ENCODE assay signal across 1 cellular context in genomic region chr19:52191951-52192350, GRCh38.
TF ChIP-seq lines count a peak whose summit lies in the region.

No MANE protein-coding gene starts in this region.

TF ChIP-seq in GM12878, 131 proteins besides CTCF, POLR2A, EP300 and RAD21 (continued from another document):
- TF ChIP-seq ZBTB33 (IDR thresholded peaks at IDR 0.05) (no peak), PML (IDR thresholded peaks at IDR 0.05; ENCODE audit: low read length) (no peak), ZNF622 (IDR thresholded peaks at IDR 0.05) (no peak), PKNOX1 (IDR thresholded peaks at IDR 0.05) (no peak), ETV6 (conservative IDR thresholded peaks at IDR 0.05 in 1 of 2, IDR thresholded peaks at IDR 0.05 in 1 of 2; ENCODE audit: borderline replicate concordance in 1 of 2, low read depth in 1 of 2) (no peak), MYB (IDR thresholded peaks at IDR 0.05; ENCODE audit: borderline replicate concordance, low read depth, low read length) (no peak), ZNF384 (IDR thresholded peaks at IDR 0.05; ENCODE audit: borderline replicate concordance, low read depth, low read length) (no peak), SMARCA5 (IDR thresholded peaks at IDR 0.05) (no peak), JUND (IDR thresholded peaks at IDR 0.05; ENCODE audit: low read depth, low read length) (no peak), IKZF1 (conservative IDR thresholded peaks at IDR 0.05) (no peak), MTA3 (IDR thresholded peaks at IDR 0.05; ENCODE audit: borderline replicate concordance, low read length) (no peak), SUZ12 (IDR thresholded peaks at IDR 0.05; ENCODE audit: unreplicated experiment) (no peak)
- TF ChIP-seq, protein P1, sequence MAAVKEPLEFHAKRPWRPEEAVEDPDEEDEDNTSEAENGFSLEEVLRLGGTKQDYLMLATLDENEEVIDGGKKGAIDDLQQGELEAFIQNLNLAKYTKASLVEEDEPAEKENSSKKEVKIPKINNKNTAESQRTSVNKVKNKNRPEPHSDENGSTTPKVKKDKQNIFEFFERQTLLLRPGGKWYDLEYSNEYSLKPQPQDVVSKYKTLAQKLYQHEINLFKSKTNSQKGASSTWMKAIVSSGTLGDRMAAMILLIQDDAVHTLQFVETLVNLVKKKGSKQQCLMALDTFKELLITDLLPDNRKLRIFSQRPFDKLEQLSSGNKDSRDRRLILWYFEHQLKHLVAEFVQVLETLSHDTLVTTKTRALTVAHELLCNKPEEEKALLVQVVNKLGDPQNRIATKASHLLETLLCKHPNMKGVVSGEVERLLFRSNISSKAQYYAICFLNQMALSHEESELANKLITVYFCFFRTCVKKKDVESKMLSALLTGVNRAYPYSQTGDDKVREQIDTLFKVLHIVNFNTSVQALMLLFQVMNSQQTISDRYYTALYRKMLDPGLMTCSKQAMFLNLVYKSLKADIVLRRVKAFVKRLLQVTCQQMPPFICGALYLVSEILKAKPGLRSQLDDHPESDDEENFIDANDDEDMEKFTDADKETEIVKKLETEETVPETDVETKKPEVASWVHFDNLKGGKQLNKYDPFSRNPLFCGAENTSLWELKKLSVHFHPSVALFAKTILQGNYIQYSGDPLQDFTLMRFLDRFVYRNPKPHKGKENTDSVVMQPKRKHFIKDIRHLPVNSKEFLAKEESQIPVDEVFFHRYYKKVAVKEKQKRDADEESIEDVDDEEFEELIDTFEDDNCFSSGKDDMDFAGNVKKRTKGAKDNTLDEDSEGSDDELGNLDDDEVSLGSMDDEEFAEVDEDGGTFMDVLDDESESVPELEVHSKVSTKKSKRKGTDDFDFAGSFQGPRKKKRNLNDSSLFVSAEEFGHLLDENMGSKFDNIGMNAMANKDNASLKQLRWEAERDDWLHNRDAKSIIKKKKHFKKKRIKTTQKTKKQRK (IDR thresholded peaks at IDR 0.05; ENCODE audit: low read depth, low read length), result no peak
TF ChIP-seq in GM12878: peak in this region for 0.
